In genomic region chr7:51226916-51227535, GRCh38 we compare ENCODE assay signal across 20 cellular contexts.
"Had no signal": no experiment of that assay in that cellular context is flagged by ENCODE, and none has a peak within 500 bp of the region (broad histone marks: within the 10 kb centered on the region; RNA-seq: fewer than 3 reads in every experiment).

No MANE protein-coding gene starts in this region.

- H3K36me3 ChIP-seq: colonic mucosa, gastroesophageal sphincter, heart left ventricle, neural progenitor cell, pancreas, tibial artery, vagina had no signal

- H2AFZ ChIP-seq: neural progenitor cell had no signal

- H3K4me2 ChIP-seq: neural progenitor cell had no signal

- ATAC-seq: activated T-cell treated with anti-CD3 and anti-CD28 coated beads, Interleukin-2, amount 50 U/mL, for 4 hours; body of pancreas; gastroesophageal sphincter; heart left ventricle; pancreas; sciatic nerve; stimulated activated effector memory CD8-positive, alpha-beta T cell treated with anti-CD3 and anti-CD28 coated beads, Interleukin-12 subunit alpha, Interleukin-12 subunit beta, amount 100 ng/mL, for 72 hours; T-helper 17 cell had no signal

- H3K27ac Mint-ChIP-seq: activated naive CD4-positive, alpha-beta T cell treated with anti-CD3 and anti-CD28 coated beads for 36 hours; naive thymus-derived CD4-positive, alpha-beta T cell; neural progenitor cell; stimulated activated effector memory CD8-positive, alpha-beta T cell treated with anti-CD3 and anti-CD28 coated beads, Interleukin-12 subunit alpha, Interleukin-12 subunit beta, amount 100 ng/mL, for 72 hours; T-helper 17 cell had no signal

- H3K4me1 ChIP-seq: colonic mucosa, heart left ventricle, pancreas, tibial artery had no signal

- H3K9me3 ChIP-seq: body of pancreas, colonic mucosa, gastroesophageal sphincter, heart left ventricle, pancreas, tibial artery, vagina had no signal

- H3K4me1 Mint-ChIP-seq: naive thymus-derived CD4-positive, alpha-beta T cell; stimulated activated effector memory CD8-positive, alpha-beta T cell treated with anti-CD3 and anti-CD28 coated beads, Interleukin-12 subunit alpha, Interleukin-12 subunit beta, amount 100 ng/mL, for 72 hours; T-helper 17 cell had no signal

- H3K9ac ChIP-seq: neural progenitor cell had no signal

- H3K4me3 Mint-ChIP-seq: activated naive CD4-positive, alpha-beta T cell treated with anti-CD3 and anti-CD28 coated beads for 36 hours; activated T-cell treated with anti-CD3 and anti-CD28 coated beads, Interleukin-2, amount 50 U/mL, for 4 hours; naive thymus-derived CD4-positive, alpha-beta T cell; neural progenitor cell; stimulated activated effector memory CD8-positive, alpha-beta T cell treated with anti-CD3 and anti-CD28 coated beads, Interleukin-12 subunit alpha, Interleukin-12 subunit beta, amount 100 ng/mL, for 72 hours; T-helper 17 cell had no signal

- DNase-seq: activated CD4-positive, alpha-beta T cell treated with anti-CD3 and anti-CD28 coated beads for 1 hour; activated CD4-positive, alpha-beta T cell treated with anti-CD3 and anti-CD28 coated beads, Interleukin-2, amount 50 U/mL, for 4 hours; activated naive CD4-positive, alpha-beta T cell treated with anti-CD3 and anti-CD28 coated beads for 36 hours; activated T-cell treated with anti-CD3 and anti-CD28 coated beads, Interleukin-2, amount 50 U/mL, for 4 hours; body of pancreas; caudate nucleus; colonic mucosa; effector CD4-positive, alpha-beta T cell; heart left ventricle; naive thymus-derived CD4-positive, alpha-beta T cell; pancreas; stimulated activated CD4-positive, alpha-beta T cell treated with anti-CD3 and anti-CD28 coated beads, Interleukin-4, amount 100 ng/mL, for 24 hours; T-helper 17 cell; tibial artery had no signal

- H3K4me3 ChIP-seq: body of pancreas, colonic mucosa, gastroesophageal sphincter, heart left ventricle, neural progenitor cell, pancreas, tibial artery, vagina had no signal

- H3K27me3 ChIP-seq: body of pancreas, colonic mucosa, gastroesophageal sphincter, heart left ventricle, neural progenitor cell, pancreas, vagina had no signal

- H3K9me3 Mint-ChIP-seq: activated naive CD4-positive, alpha-beta T cell treated with anti-CD3 and anti-CD28 coated beads for 36 hours; activated T-cell treated with anti-CD3 and anti-CD28 coated beads, Interleukin-2, amount 50 U/mL, for 4 hours; neural progenitor cell had no signal

- H3K27ac ChIP-seq: body of pancreas, colonic mucosa, heart left ventricle, neural progenitor cell, pancreas, tibial artery, vagina, VCaP had no signal
